Comparison of ENCODE assay signal across 8 cellular contexts in genomic region chr1:184860985-184861754, GRCh38.
A peak's percentile ranks its signal among the peaks of the same experiment; 100 is the strongest.
DNase-seq lines count a peak whose midpoint lies in the region; ATAC-seq and TF ChIP-seq lines count a peak whose summit lies in the region.

No MANE protein-coding gene starts in this region.

- intact Hi-C loops in esophagus squamous epithelium (cut with DNase I) = no loop called here

- peak; percentile 89 for DNase-seq in DMS 273 treated with DMSO at 0.1 percent for 48 hours (lab: John Stamatoyannopoulos, UW)
- no peak for DNase-seq in central memory CD8-positive, alpha-beta T cell (ENCODE audit: low spot score in 2 of 2)
- no peak for DNase-seq in MV-4-11 (lab: John Stamatoyannopoulos, UW)
- DNase-seq in AG20443 (ENCODE audit: low spot score) = no peak
- no peak for DNase-seq in esophagus squamous epithelium (lab: John Stamatoyannopoulos, UW)

- H3K9me3 Mint-ChIP-seq in central memory CD8-positive, alpha-beta T cell = no peaks in the 10 kb centered on the region

- WGBS in esophagus squamous epithelium, 2 donors = 36 to 51% methylated on average over 2 of the region's 2 CpGs

- H3K27me3 ChIP-seq in esophagus squamous epithelium = no peaks in the 10 kb centered on the region

- H3K4me3 ChIP-seq in esophagus squamous epithelium = no peak overlapping the region

- peak overlapping the region; percentile 69 for H3K27ac Mint-ChIP-seq in central memory CD8-positive, alpha-beta T cell (ENCODE audit: low read depth)

- no peaks in the 10 kb centered on the region for H3K36me3 ChIP-seq in esophagus squamous epithelium

- no peak for TF ChIP-seq POLR2A in esophagus squamous epithelium (IDR thresholded peaks at IDR 0.05)

- H3K4me1 Mint-ChIP-seq in central memory CD8-positive, alpha-beta T cell = peaks cover 33% of the 10 kb centered on the region

- no peak for TF ChIP-seq CTCF in esophagus squamous epithelium (IDR thresholded peaks at IDR 0.05)

- H3K4me1 ChIP-seq in esophagus squamous epithelium = peaks cover 0 to 13% (median 5%) of the 10 kb centered on the region in 3 donors

- peak overlapping the region in 1 of 4 donors; percentile 0 for H3K27ac ChIP-seq in esophagus squamous epithelium

- peaks cover 6% of the 10 kb centered on the region for H3K36me3 Mint-ChIP-seq in central memory CD8-positive, alpha-beta T cell (ENCODE audit: insufficient read depth)

- ATAC-seq in GM19463 (IDR thresholded peaks at IDR 0.05; ENCODE audit: unreplicated experiment) = peak; percentile 80
- peak; percentile 56 for ATAC-seq in HG03196 (IDR thresholded peaks at IDR 0.05; ENCODE audit: unreplicated experiment)
- no peak for ATAC-seq in central memory CD8-positive, alpha-beta T cell (replicated peaks; ENCODE audit: extremely low read depth, poor library complexity, severe bottlenecking)
- no peak for ATAC-seq in HG03521 (IDR thresholded peaks at IDR 0.05; ENCODE audit: unreplicated experiment)

- H3K4me3 Mint-ChIP-seq in central memory CD8-positive, alpha-beta T cell = no peak overlapping the region

- H3K9me3 ChIP-seq in esophagus squamous epithelium = no peaks in the 10 kb centered on the region

- no peaks in the 10 kb centered on the region for H3K27me3 Mint-ChIP-seq in central memory CD8-positive, alpha-beta T cell

Comparison
In these comparisons a context has a peak if more than half of its experiments do, and no peak if none do; other contexts are left out.
1. ATAC-seq: peak in GM19463 (single experiment) and HG03196 (single experiment); none in central memory CD8-positive, alpha-beta T cell (single experiment) and HG03521 (single experiment).